In the genomic region with DNA sequence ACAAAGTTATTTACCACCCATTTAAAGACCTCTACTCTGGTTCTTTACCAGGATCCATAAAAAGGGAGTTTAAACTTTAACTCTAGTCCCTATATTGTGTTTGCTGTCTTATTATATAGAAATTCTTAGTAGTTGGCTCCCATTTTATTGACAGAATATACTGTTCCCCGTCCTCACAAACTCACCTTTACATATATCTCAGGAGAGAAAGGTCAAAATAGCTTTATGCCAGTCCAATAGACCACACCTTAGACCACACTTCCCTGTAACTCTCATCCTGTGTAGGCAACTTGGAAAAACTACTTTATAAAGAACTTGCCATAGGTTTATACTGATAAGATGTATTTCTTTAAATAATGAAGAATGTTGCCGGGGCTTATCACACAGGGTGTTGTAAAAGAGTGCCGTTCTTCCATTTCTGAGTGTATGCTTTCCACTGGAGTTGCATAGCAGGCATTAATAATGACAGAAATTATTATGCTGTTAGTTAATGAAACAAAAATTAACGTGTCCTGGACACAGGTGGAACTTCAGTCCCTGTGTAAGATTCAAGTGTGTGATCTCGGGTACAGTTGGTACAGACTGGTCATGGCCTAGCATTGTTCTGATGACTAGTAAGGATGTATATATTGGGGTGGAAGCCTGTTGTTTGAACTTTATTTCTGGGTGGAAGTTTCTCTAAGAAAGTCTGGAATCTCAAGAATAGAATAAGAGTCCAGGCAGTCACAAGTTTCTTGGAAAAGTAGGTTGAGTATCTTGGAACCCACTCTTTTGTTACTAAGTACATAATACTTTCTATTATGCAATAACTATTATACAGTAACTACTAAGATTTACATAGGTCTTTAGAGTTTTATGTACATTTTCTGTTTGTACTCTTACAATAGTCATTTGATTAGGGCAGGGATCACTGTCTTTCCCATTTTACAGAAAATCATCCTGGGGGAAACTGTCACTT, we compare ENCODE assay signal across 21 cellular contexts. TPM values are rescaled to one million over a fixed set of nuclear protein-coding genes. Genes with fewer than 3 reads are reported as not detected.
DNase-seq lines count a peak whose midpoint lies in the region; ATAC-seq and TF ChIP-seq lines count a peak whose summit lies in the region.
"Had no signal": no experiment of that assay in that cellular context is flagged by ENCODE, and none has a peak within 500 bp of the region (broad histone marks: within the 10 kb centered on the region; RNA-seq: fewer than 3 reads in every experiment).

No MANE protein-coding gene starts in this region.

- H2AFZ ChIP-seq in hepatocyte = no peak overlapping the region
- H2AFZ ChIP-seq: GM23248 had no signal

- CTCF ChIA-PET in Caco-2 (lab: Charles Lee) = interaction anchor here (0.7 kb wide), 1 partner anchor 11 kb away, joined by 4 read pairs; no protein-coding TSS in a partner anchor

- TF ChIP-seq CTCF in Caco-2 (IDR thresholded peaks at IDR 0.05; ENCODE audit: insufficient read depth in 1 of 2, low read depth in 1 of 2, low read length in 1 of 2, severe bottlenecking in 1 of 2, unreplicated experiment in 1 of 2) (no peak), hepatocyte (IDR thresholded peaks at IDR 0.05; ENCODE audit: poor library complexity) (no peak), mucosa of descending colon (IDR thresholded peaks at IDR 0.05) (no peak), upper lobe of left lung (IDR thresholded peaks at IDR 0.05) (no peak), GM13977 (IDR thresholded peaks at IDR 0.05; ENCODE audit: extremely low read depth, insufficient read depth, missing control alignments) (no peak), sigmoid colon (IDR thresholded peaks at IDR 0.05) (no peak)

- no peaks in the 10 kb centered on the region for H4K20me1 ChIP-seq in hepatocyte (ENCODE audit: insufficient read depth, poor library complexity, severe bottlenecking)

- TF ChIP-seq EP300 in upper lobe of left lung (IDR thresholded peaks at IDR 0.05) = peak in 1 of 4 donors; percentile 32
- no peak for TF ChIP-seq EP300 in sigmoid colon (IDR thresholded peaks at IDR 0.05)

- no peak overlapping the region for H3K4me3 ChIP-seq in Caco-2 (ENCODE audit: low read depth, low read length)
- H3K4me3 ChIP-seq in hepatocyte = no peak overlapping the region
- H3K4me3 ChIP-seq in mucosa of descending colon = no peak overlapping the region
- no peak overlapping the region for H3K4me3 ChIP-seq in upper lobe of left lung
- no peak overlapping the region for H3K4me3 ChIP-seq in sigmoid colon
- H3K4me3 ChIP-seq: A549, GM12878, GM23248, HAP-1 had no signal

- H3K27me3 Mint-ChIP-seq in Caco-2 (ENCODE audit: insufficient read depth, unreplicated experiment) = no peaks in the 10 kb centered on the region

- in situ Hi-C loops in GM13977 (cut with MboI; ENCODE audit: low pct_unique_long_range_greater_than_20kb, low sequenced_read_pairs, unreplicated experiment) = no loop called here

- no peaks in the 10 kb centered on the region for H3K79me2 ChIP-seq in hepatocyte

- POLR2A ChIA-PET in Caco-2 (lab: Charles Lee) = no interaction called here

- H3K27ac ChIP-seq in hepatocyte (peak overlapping the region; percentile 58), upper lobe of left lung (peak overlapping the region; percentile 2 to 49 (median 20)), sigmoid colon (no peak overlapping the region)
- H3K27ac ChIP-seq: 22Rv1, A549, C4-2B, GM23248 had no signal

- H3K4me2 ChIP-seq in hepatocyte = peak overlapping the region; percentile 49
- H3K4me2 ChIP-seq: A549 had no signal

- no peaks in the 10 kb centered on the region for H3K9me2 ChIP-seq in hepatocyte (replicated peaks; ENCODE audit: insufficient read depth)

- no peak for TF ChIP-seq POLR2A in upper lobe of left lung (IDR thresholded peaks at IDR 0.05)
- no peak for TF ChIP-seq POLR2A in sigmoid colon (IDR thresholded peaks at IDR 0.05)

- H3K36me3 Mint-ChIP-seq in Caco-2 (ENCODE audit: insufficient read depth, unreplicated experiment) = no peaks in the 10 kb centered on the region

- WGBS in hepatocyte (ENCODE audit: low lambda C conversion rate, missing lambda C conversion rate) = 72% methylated on average over 5 of the region's 5 CpGs
- WGBS in upper lobe of left lung, 2 donors = 63 to 75% methylated on average over 5 of the region's 5 CpGs
- WGBS in sigmoid colon, 2 donors = 27 to 66% methylated on average over 5 of the region's 5 CpGs

- no peaks in the 10 kb centered on the region for H3K27me3 ChIP-seq in Caco-2 (replicated peaks; ENCODE audit: control insufficient read depth, insufficient read depth, low read length)
- H3K27me3 ChIP-seq in hepatocyte = no peaks in the 10 kb centered on the region
- no peaks in the 10 kb centered on the region for H3K27me3 ChIP-seq in upper lobe of left lung
- no peaks in the 10 kb centered on the region for H3K27me3 ChIP-seq in sigmoid colon

- no peaks in the 10 kb centered on the region for H3K9me3 Mint-ChIP-seq in Caco-2 (ENCODE audit: unreplicated experiment)
- H3K9me3 Mint-ChIP-seq: CD4-positive, alpha-beta T cell had no signal

- ATAC-seq in mucosa of descending colon (peak; percentile 89), upper lobe of left lung (ENCODE audit: low FRiP score in 2 of 2) (no peak), HG03135 (IDR thresholded peaks at IDR 0.05; ENCODE audit: unreplicated experiment) (no peak)
- ATAC-seq: A549, GM12878, HepG2 had no signal

- no peak for DNase-seq in Caco-2
- no peak for DNase-seq in hepatocyte (ENCODE audit: low spot score)
- DNase-seq in mucosa of descending colon = no peak
- DNase-seq in upper lobe of left lung = no peak
- no peak for DNase-seq in GM13977 (ENCODE audit: low spot score)
- no peak for DNase-seq in sigmoid colon
- DNase-seq: AML-193; Calu3; CD4-positive, alpha-beta T cell; DMS79 treated with DMSO at 0.1 percent for 48 hours; GF-D8; GM23248 had no signal

- no TSS peak for BruUV-seq in Caco-2 (replicated peaks; lab: Mats Ljungman, UMichigan)

- H3K9me3 ChIP-seq in Caco-2 (no peaks in the 10 kb centered on the region), hepatocyte (ENCODE audit: low read depth) (no peaks in the 10 kb centered on the region), mucosa of descending colon (no peaks in the 10 kb centered on the region), upper lobe of left lung (no peaks in the 10 kb centered on the region), sigmoid colon (no peaks in the 10 kb centered on the region)
- H3K9me3 ChIP-seq: A549, HAP-1 had no signal

- H3K4me1 ChIP-seq in Caco-2 = peaks cover 34% of the 10 kb centered on the region
- peaks cover 5% of the 10 kb centered on the region for H3K4me1 ChIP-seq in hepatocyte (ENCODE audit: insufficient read depth)
- peaks cover 15% of the 10 kb centered on the region for H3K4me1 ChIP-seq in mucosa of descending colon (ENCODE audit: low read depth)
- peaks cover 0 to 4% (median 0%) of the 10 kb centered on the region in 4 donors for H3K4me1 ChIP-seq in upper lobe of left lung
- H3K4me1 ChIP-seq in sigmoid colon = no peaks in the 10 kb centered on the region
- H3K4me1 ChIP-seq: A549, HAP-1 had no signal

- H3K4me3 Mint-ChIP-seq in Caco-2 (ENCODE audit: unreplicated experiment) = no peak overlapping the region
- H3K4me3 Mint-ChIP-seq: CD4-positive, alpha-beta T cell had no signal

- H3K36me3 ChIP-seq in Caco-2 (ENCODE audit: control insufficient read depth, insufficient read depth, low read length) = no peaks in the 10 kb centered on the region
- no peaks in the 10 kb centered on the region for H3K36me3 ChIP-seq in hepatocyte (replicated peaks; ENCODE audit: insufficient read depth, low read depth)
- no peaks in the 10 kb centered on the region for H3K36me3 ChIP-seq in mucosa of descending colon (ENCODE audit: low read depth)
- H3K36me3 ChIP-seq in upper lobe of left lung = no peaks in the 10 kb centered on the region
- no peaks in the 10 kb centered on the region for H3K36me3 ChIP-seq in sigmoid colon
- H3K36me3 ChIP-seq: HAP-1 had no signal

- intact Hi-C loops in Caco-2 (cut with micrococcal nuclease; ENCODE audit: unreplicated experiment) = loop anchor here (1.0 to 5.0 kb wide), 2 partner anchors 11 to 42 kb away; no protein-coding TSS in a partner anchor
- intact Hi-C loops in mucosa of descending colon (cut with DNase I, micrococcal nuclease) = no loop called here
- intact Hi-C loops in sigmoid colon (cut with DNase I) = no loop called here

- peak overlapping the region; percentile 64 for H3K27ac Mint-ChIP-seq in Caco-2 (ENCODE audit: unreplicated experiment)
- H3K27ac Mint-ChIP-seq: CD4-positive, alpha-beta T cell had no signal

- peaks cover 9% of the 10 kb centered on the region for H3K4me1 Mint-ChIP-seq in Caco-2 (ENCODE audit: low read depth, unreplicated experiment)

RNA-seq across cellular contexts. Expression of gene SPINK14, which starts 33.0 kb away (rescaled TPM):
- total RNA-seq in Caco-2 (2022) = not detected in 2 replicates
- total RNA-seq in hepatocyte = not detected in 2 replicates
- polyA plus RNA-seq in hepatocyte = not detected in 2 replicates
- not detected for total RNA-seq in mucosa of descending colon
- not detected for total RNA-seq in upper lobe of left lung
- total RNA-seq in sigmoid colon = not detected
- polyA plus RNA-seq in sigmoid colon = not detected
- total RNA-seq: Calu3; CD4-positive, alpha-beta T cell; GM12878; GM23248; H4; HepG2 had no signal
- polyA plus RNA-seq: A549, BJ, GM12878, GM23248, HepG2 had no signal

Comparison
In these comparisons a context has a peak if more than half of its experiments do, and no peak if none do; other contexts are left out.
1. H3K27ac ChIP-seq: peak in hepatocyte (single experiment) and upper lobe of left lung (4 of 4); none in sigmoid colon (0 of 4).